24 cellular contexts compared by ENCODE assay signal in genomic region chr9:251398-251797, GRCh38. TPM values are rescaled to one million over a fixed set of nuclear protein-coding genes. Genes with fewer than 3 reads are reported as not detected.
"Had no signal": no experiment of that assay in that cellular context is flagged by ENCODE, and none has a peak within 500 bp of the region (broad histone marks: within the 10 kb centered on the region; RNA-seq: fewer than 3 reads in every experiment).

No MANE protein-coding gene starts in this region.

- H3K9me3 Mint-ChIP-seq: naive thymus-derived CD8-positive, alpha-beta T cell; stimulated activated effector memory CD8-positive, alpha-beta T cell treated with anti-CD3 and anti-CD28 coated beads, Interleukin-12 subunit alpha, Interleukin-12 subunit beta, amount 100 ng/mL, for 72 hours; stimulated activated naive CD8-positive, alpha-beta T cell treated with anti-CD3 and anti-CD28 coated beads, Interleukin-15, Interleukin-2, amounts not matched to agents 100 ng/mL and 50 ng/mL, for 24 hours had no signal

- H3K27ac Mint-ChIP-seq: naive thymus-derived CD8-positive, alpha-beta T cell; stimulated activated effector memory CD8-positive, alpha-beta T cell treated with anti-CD3 and anti-CD28 coated beads, Interleukin-12 subunit alpha, Interleukin-12 subunit beta, amount 100 ng/mL, for 72 hours; stimulated activated naive CD8-positive, alpha-beta T cell treated with anti-CD3 and anti-CD28 coated beads, Interleukin-15, Interleukin-2, amounts not matched to agents 100 ng/mL and 50 ng/mL, for 24 hours had no signal

- H3K36me3 ChIP-seq: heart left ventricle, right atrium auricular region, sigmoid colon, tibial artery, upper lobe of left lung, uterus had no signal

- H3K4me1 ChIP-seq: right atrium auricular region, sigmoid colon, tibial artery, uterus had no signal

- H3K36me3 Mint-ChIP-seq: naive thymus-derived CD8-positive, alpha-beta T cell; stimulated activated effector memory CD8-positive, alpha-beta T cell treated with anti-CD3 and anti-CD28 coated beads, Interleukin-12 subunit alpha, Interleukin-12 subunit beta, amount 100 ng/mL, for 72 hours had no signal

- H3K4me3 ChIP-seq: dorsolateral prefrontal cortex, heart left ventricle, mucosa of descending colon, right atrium auricular region, sigmoid colon, skin epidermis, tibial artery, upper lobe of left lung, uterus had no signal

- DNase-seq: cortex of kidney; dorsolateral prefrontal cortex; effector CD8-positive, alpha-beta T cell; heart left ventricle; hippocampal formation; kidney glomerular epithelial cell; mucosa of descending colon; naive thymus-derived CD8-positive, alpha-beta T cell; posterior cingulate gyrus; sigmoid colon; stimulated activated CD4-positive, alpha-beta T cell treated with anti-CD3 and anti-CD28 coated beads, Interleukin-4, amount 100 ng/mL, for 1 hour; stimulated activated CD8-positive, alpha-beta memory T cell treated with anti-CD3 and anti-CD28 coated beads, Interleukin-4, amount 100 ng/mL, for 48 hours; tibial artery; upper lobe of left lung; uterus had no signal

- H3K4me3 Mint-ChIP-seq: naive thymus-derived CD8-positive, alpha-beta T cell; stimulated activated effector memory CD8-positive, alpha-beta T cell treated with anti-CD3 and anti-CD28 coated beads, Interleukin-12 subunit alpha, Interleukin-12 subunit beta, amount 100 ng/mL, for 72 hours; stimulated activated naive CD8-positive, alpha-beta T cell treated with anti-CD3 and anti-CD28 coated beads, Interleukin-15, Interleukin-2, amounts not matched to agents 100 ng/mL and 50 ng/mL, for 24 hours had no signal

- H3K27me3 ChIP-seq: heart left ventricle, right atrium auricular region, sigmoid colon, tibial artery, upper lobe of left lung, uterus had no signal

- H3K27ac ChIP-seq: dorsolateral prefrontal cortex, heart left ventricle, right atrium auricular region, tibial artery, upper lobe of left lung, uterus had no signal

- H3K27me3 Mint-ChIP-seq: naive thymus-derived CD8-positive, alpha-beta T cell; stimulated activated naive CD8-positive, alpha-beta T cell treated with anti-CD3 and anti-CD28 coated beads, Interleukin-15, Interleukin-2, amounts not matched to agents 100 ng/mL and 50 ng/mL, for 24 hours had no signal

- H3K9me3 ChIP-seq: heart left ventricle, mucosa of descending colon, right atrium auricular region, sigmoid colon, tibial artery, upper lobe of left lung, uterus had no signal

- ATAC-seq: esophagus mucosa; heart left ventricle; left lobe of liver; mucosa of descending colon; naive thymus-derived CD8-positive, alpha-beta T cell; stimulated activated effector memory CD8-positive, alpha-beta T cell treated with anti-CD3 and anti-CD28 coated beads, Interleukin-12 subunit alpha, Interleukin-12 subunit beta, amount 100 ng/mL, for 72 hours had no signal

RNA-seq across cellular contexts. Expression of gene DOCK8, which starts 36.7 kb away (rescaled TPM):
- total RNA-seq: osteocyte had no signal
- polyA plus RNA-seq: fibroblast of lung, neural cell had no signal
